Comparison of ENCODE assay signal across 13 cellular contexts in the genomic region with DNA sequence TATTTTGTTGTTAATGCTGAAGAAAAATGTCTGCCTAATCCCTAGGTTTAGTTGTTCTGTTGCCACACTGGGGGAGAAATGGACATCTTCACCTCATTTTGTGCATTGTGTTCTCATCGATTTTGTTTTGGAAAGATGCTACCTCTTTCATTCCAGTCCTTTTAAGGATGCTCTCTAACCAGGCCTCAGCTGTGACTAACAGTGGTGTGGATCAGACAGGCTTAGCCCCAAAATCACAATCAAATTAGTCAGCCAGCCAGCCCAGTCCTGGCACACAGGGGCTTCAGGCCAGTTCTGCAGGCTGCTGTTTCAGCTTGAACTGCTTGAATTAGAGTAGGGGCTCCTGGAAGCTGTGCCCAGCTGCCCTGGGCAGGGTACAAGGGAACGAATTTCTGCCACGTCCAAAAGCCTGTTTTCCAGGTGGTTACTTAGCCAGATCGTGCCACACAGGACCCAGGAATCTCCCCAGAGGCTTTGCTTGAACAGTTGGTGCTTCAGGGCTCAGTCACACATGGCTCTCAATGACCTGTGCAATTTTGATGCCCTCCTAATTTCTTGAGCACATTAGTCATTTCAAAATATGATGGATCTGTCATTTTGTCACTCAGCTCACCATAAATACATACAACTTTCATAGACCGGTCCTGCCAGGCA.
A peak's percentile ranks its signal among the peaks of the same experiment; 100 is the strongest.
DNase-seq lines count a peak whose midpoint lies in the region; ATAC-seq and TF ChIP-seq lines count a peak whose summit lies in the region.
"Had no signal": no experiment of that assay in that cellular context is flagged by ENCODE, and none has a peak within 500 bp of the region (broad histone marks: within the 10 kb centered on the region; RNA-seq: fewer than 3 reads in every experiment).

No MANE protein-coding gene starts in this region.

- H3K4me1 ChIP-seq in hepatocyte (ENCODE audit: insufficient read depth) (no peaks in the 10 kb centered on the region), Karpas-422 (ENCODE audit: low read length) (no peaks in the 10 kb centered on the region)

- ATAC-seq in effector memory CD8-positive, alpha-beta T cell (replicated peaks): no peak

- peak; percentile 23 for DNase-seq in DMS79 (lab: John Stamatoyannopoulos, UW)
- DNase-seq in MG63: peak; percentile 74
- no peak for DNase-seq in effector memory CD8-positive, alpha-beta T cell
- DNase-seq in myocyte (ENCODE audit: low read depth): peak; percentile 70
- no peak for DNase-seq in hepatocyte (ENCODE audit: low spot score)
- no peak for DNase-seq in Karpas-422
- DNase-seq in DMS 273 (lab: John Stamatoyannopoulos, UW; ENCODE audit: unreplicated experiment): no peak
- DNase-seq in NCI-H1417 treated with DMSO at 0.1 percent for 48 hours (lab: John Stamatoyannopoulos, UW): no peak
- DNase-seq: activated CD4-positive, alpha-beta T cell treated with anti-CD3 and anti-CD28 coated beads, Interleukin-2, amount 50 U/mL, for 4 hours; CD4-positive, alpha-beta memory T cell; naive B cell; NCI-H1105 treated with DMSO at 0.1 percent for 48 hours had no signal

- peaks cover under 1 to 4% of the 10 kb centered on the region in 2 donors for H3K4me1 Mint-ChIP-seq in effector memory CD8-positive, alpha-beta T cell (ENCODE audit: low read depth in 2 of 2)
- H3K4me1 Mint-ChIP-seq: naive B cell had no signal

- H2AFZ ChIP-seq in hepatocyte (no peak overlapping the region), Karpas-422 (ENCODE audit: low read length) (no peak overlapping the region)

- H3K79me2 ChIP-seq in hepatocyte: no peaks in the 10 kb centered on the region
- no peaks in the 10 kb centered on the region for H3K79me2 ChIP-seq in Karpas-422 (ENCODE audit: low read length)

- H3K27me3 Mint-ChIP-seq in effector memory CD8-positive, alpha-beta T cell: no peaks in the 10 kb centered on the region
- H3K27me3 Mint-ChIP-seq: CD4-positive, alpha-beta memory T cell; naive B cell had no signal

- no peaks in the 10 kb centered on the region for H3K9me3 ChIP-seq in MG63
- H3K9me3 ChIP-seq in hepatocyte (ENCODE audit: low read depth): no peaks in the 10 kb centered on the region
- H3K9me3 ChIP-seq in Karpas-422 (ENCODE audit: low read length): no peaks in the 10 kb centered on the region

- H3K36me3 Mint-ChIP-seq in effector memory CD8-positive, alpha-beta T cell (ENCODE audit: insufficient read depth): peaks cover 22% of the 10 kb centered on the region

- no peak overlapping the region for H3K4me3 ChIP-seq in MG63
- H3K4me3 ChIP-seq in hepatocyte: no peak overlapping the region
- no peak overlapping the region for H3K4me3 ChIP-seq in Karpas-422 (ENCODE audit: low read length)

- H3K4me2 ChIP-seq in hepatocyte (no peak overlapping the region), Karpas-422 (ENCODE audit: low read depth, low read length, poor library complexity, severe bottlenecking) (no peak overlapping the region)

- H3K36me3 ChIP-seq in MG63: peaks cover 19% of the 10 kb centered on the region
- no peaks in the 10 kb centered on the region for H3K36me3 ChIP-seq in hepatocyte (replicated peaks; ENCODE audit: insufficient read depth, low read depth)
- H3K36me3 ChIP-seq in Karpas-422 (ENCODE audit: insufficient read depth, low read length): no peaks in the 10 kb centered on the region

- H3K27me3 ChIP-seq in MG63 (no peaks in the 10 kb centered on the region), hepatocyte (no peaks in the 10 kb centered on the region), Karpas-422 (ENCODE audit: low read length) (no peaks in the 10 kb centered on the region)

- no peaks in the 10 kb centered on the region for H3K9me3 Mint-ChIP-seq in effector memory CD8-positive, alpha-beta T cell
- H3K9me3 Mint-ChIP-seq: activated naive CD4-positive, alpha-beta T cell treated with anti-CD3 and anti-CD28 coated beads, Interleukin-2, amount 50 U/mL, for 72 hours; CD4-positive, alpha-beta memory T cell; naive B cell had no signal

- H3K9me2 ChIP-seq in hepatocyte (replicated peaks; ENCODE audit: insufficient read depth) (no peaks in the 10 kb centered on the region), Karpas-422 (replicated peaks; ENCODE audit: insufficient read depth, low read length) (no peaks in the 10 kb centered on the region)

- no peak overlapping the region for H3K9ac ChIP-seq in Karpas-422 (ENCODE audit: low read length)

- peak overlapping the region; percentile 41 to 60 for H3K27ac Mint-ChIP-seq in effector memory CD8-positive, alpha-beta T cell
- H3K27ac Mint-ChIP-seq: activated naive CD4-positive, alpha-beta T cell treated with anti-CD3 and anti-CD28 coated beads, Interleukin-2, amount 50 U/mL, for 72 hours had no signal

- WGBS in hepatocyte (ENCODE audit: low lambda C conversion rate, missing lambda C conversion rate): 82% methylated on average over 5 of the region's 5 CpGs

- no peak overlapping the region for H3K27ac ChIP-seq in hepatocyte
- no peak overlapping the region for H3K27ac ChIP-seq in Karpas-422 (ENCODE audit: low read length)

- H3K4me3 Mint-ChIP-seq in effector memory CD8-positive, alpha-beta T cell: no peak overlapping the region
- H3K4me3 Mint-ChIP-seq: CD4-positive, alpha-beta memory T cell; naive B cell had no signal

- no peak for TF ChIP-seq CTCF in hepatocyte (IDR thresholded peaks at IDR 0.05; ENCODE audit: poor library complexity)

- H4K20me1 ChIP-seq in hepatocyte (ENCODE audit: insufficient read depth, poor library complexity, severe bottlenecking) (no peaks in the 10 kb centered on the region), Karpas-422 (ENCODE audit: insufficient read depth, low read depth, low read length) (no peaks in the 10 kb centered on the region)

Comparison
In these comparisons a context has a peak if more than half of its experiments do, and no peak if none do; other contexts are left out.
1. DNase-seq: peak in DMS79 (single experiment), MG63 (single experiment) and myocyte (single experiment); none in effector memory CD8-positive, alpha-beta T cell (0 of 3), hepatocyte (single experiment), Karpas-422 (single experiment), DMS 273 (single experiment) and NCI-H1417 treated with DMSO at 0.1 percent for 48 hours (single experiment).